Comparison of ENCODE assay signal across 16 cellular contexts in genomic region chr10:79224263-79224949, GRCh38.
DNase-seq lines count a peak whose midpoint lies in the region; ATAC-seq and TF ChIP-seq lines count a peak whose summit lies in the region.
"Had no signal": no experiment of that assay in that cellular context is flagged by ENCODE, and none has a peak within 500 bp of the region (broad histone marks: within the 10 kb centered on the region; RNA-seq: fewer than 3 reads in every experiment).

No MANE protein-coding gene starts in this region.

- DNase-seq in T-helper 17 cell (no peak), esophagus squamous epithelium (lab: John Stamatoyannopoulos, UW) (no peak), myocyte (ENCODE audit: low read depth) (peak; percentile 8), stomach (no peak), DMS79 treated with DMSO at 0.1 percent for 48 hours (lab: John Stamatoyannopoulos, UW) (no peak), MV-4-11 (lab: John Stamatoyannopoulos, UW) (no peak)
- DNase-seq: activated B cell treated with CpG ODN at 0.5 μM for 24 hours; activated CD8-positive, alpha-beta memory T cell treated with anti-CD3 and anti-CD28 coated beads, Interleukin-2, amount 50 U/mL, for 4 hours; dermis blood vessel endothelial cell; DND-41; NCI-H510A treated with DMSO at 0.1 percent for 48 hours; PC-3 had no signal

- H3K4me3 ChIP-seq in esophagus squamous epithelium (no peak overlapping the region), stomach (no peak overlapping the region)

- H3K36me3 ChIP-seq in esophagus squamous epithelium (peaks cover 0 to 100% (median 0%) of the 10 kb centered on the region in 3 donors), stomach (peaks cover 17 to 85% (median 52%) of the 10 kb centered on the region in 4 donors)

- peaks cover 12% of the 10 kb centered on the region for H3K4me1 Mint-ChIP-seq in T-helper 17 cell

- intact Hi-C loops in esophagus squamous epithelium (cut with DNase I): no loop called here
- intact Hi-C loops in stomach (cut with DNase I; ENCODE audit: low total_unique reads): no loop called here

- peak overlapping the region; percentile 1 for H3K27ac Mint-ChIP-seq in T-helper 17 cell
- H3K27ac Mint-ChIP-seq: activated B cell treated with CpG ODN at 0.5 μM for 24 hours; activated naive CD8-positive, alpha-beta T cell; B cell had no signal

- ATAC-seq in T-helper 17 cell: no peak
- no peak for ATAC-seq in HG02970 (IDR thresholded peaks at IDR 0.05; ENCODE audit: low FRiP score, unreplicated experiment)
- ATAC-seq in GM21423 (IDR thresholded peaks at IDR 0.05; ENCODE audit: unreplicated experiment): no peak
- ATAC-seq: PC-3 had no signal

- no peak for TF ChIP-seq EP300 in stomach (IDR thresholded peaks at IDR 0.05)

- H3K27ac ChIP-seq in esophagus squamous epithelium: peak overlapping the region; percentile 28 to 78 (median 71)
- peak overlapping the region in 4 of 5 donors; percentile 72 to 89 (median 81) for H3K27ac ChIP-seq in stomach

- peaks cover 5% of the 10 kb centered on the region for H3K36me3 Mint-ChIP-seq in T-helper 17 cell (ENCODE audit: low read depth)
- H3K36me3 Mint-ChIP-seq: activated naive CD8-positive, alpha-beta T cell had no signal

- no peak overlapping the region for H3K4me3 Mint-ChIP-seq in T-helper 17 cell
- H3K4me3 Mint-ChIP-seq: activated B cell treated with CpG ODN at 0.5 μM for 24 hours; activated naive CD8-positive, alpha-beta T cell; B cell had no signal

- H3K4me1 ChIP-seq in esophagus squamous epithelium (peaks cover 15 to 72% (median 44%) of the 10 kb centered on the region in 3 donors), stomach (peaks cover 40 to 78% (median 52%) of the 10 kb centered on the region in 4 donors)

- H3K27me3 ChIP-seq in esophagus squamous epithelium (no peaks in the 10 kb centered on the region), stomach (no peaks in the 10 kb centered on the region)

- H3K27me3 Mint-ChIP-seq in T-helper 17 cell: no peaks in the 10 kb centered on the region
- H3K27me3 Mint-ChIP-seq: activated naive CD8-positive, alpha-beta T cell; B cell had no signal

- TF ChIP-seq CTCF in esophagus squamous epithelium (IDR thresholded peaks at IDR 0.05) (no peak), stomach (IDR thresholded peaks at IDR 0.05) (no peak)

- H3K9me3 ChIP-seq in T-helper 17 cell (ENCODE audit: control insufficient read depth, low read length, poor library complexity, severe bottlenecking): no peaks in the 10 kb centered on the region
- H3K9me3 ChIP-seq in esophagus squamous epithelium: no peaks in the 10 kb centered on the region
- H3K9me3 ChIP-seq in stomach: no peaks in the 10 kb centered on the region

- TF ChIP-seq POLR2A in esophagus squamous epithelium (IDR thresholded peaks at IDR 0.05) (no peak), stomach (IDR thresholded peaks at IDR 0.05) (no peak)

- WGBS in esophagus squamous epithelium, 2 donors: 82 to 86% methylated on average over 5 to 6 of the region's 11 CpGs
- 86 to 92% (median 90%) methylated on average over 7 to 11 of the region's 11 CpGs for WGBS in stomach, 5 donors
